ENCODE assay signal across 34 cellular contexts in the genomic region with DNA sequence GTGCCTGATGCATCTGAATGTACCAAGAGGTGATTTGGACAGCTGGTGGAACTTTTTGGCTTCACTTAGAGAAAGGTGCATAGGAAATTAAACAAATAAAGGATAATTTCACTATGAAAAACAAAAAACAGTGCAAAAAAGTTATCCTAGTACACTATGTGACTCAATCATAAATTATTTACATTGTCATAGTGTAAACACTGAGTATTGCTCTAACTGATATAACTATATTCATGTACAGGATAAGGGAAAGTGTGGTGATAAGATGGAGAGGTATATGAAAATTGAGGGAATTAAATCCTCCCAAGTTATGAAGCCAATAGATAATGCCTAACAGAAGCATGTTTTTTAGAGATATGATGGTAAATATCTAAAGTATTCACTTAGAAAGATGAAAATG. TPM values are rescaled to one million over a fixed set of nuclear protein-coding genes. Genes with fewer than 3 reads are reported as not detected.
"Had no signal": no experiment of that assay in that cellular context is flagged by ENCODE, and none has a peak within 500 bp of the region (broad histone marks: within the 10 kb centered on the region; RNA-seq: fewer than 3 reads in every experiment).

No MANE protein-coding gene starts in this region.

- H3K27me3 Mint-ChIP-seq: activated B cell treated with CpG ODN at 0.5 μM for 24 hours; activated CD4-positive, alpha-beta memory T cell treated with anti-CD3 and anti-CD28 coated beads for 36 hours; activated CD4-positive, alpha-beta T cell treated with anti-CD3 and anti-CD28 coated beads, Interleukin-2, amount 10 ng/mL, durations not matched to agents 24 days and 14 days; activated CD8-positive, alpha-beta memory T cell treated with anti-CD3 and anti-CD28 coated beads, Interleukin-2, amount 10 ng/mL, durations not matched to agents 7 days and 5 days; activated naive CD4-positive, alpha-beta T cell treated with anti-CD3 and anti-CD28 coated beads, Interleukin-2, amount 10 ng/mL, durations not matched to agents 7 days and 5 days; activated naive CD8-positive, alpha-beta T cell; activated naive CD8-positive, alpha-beta T cell treated with anti-CD3 and anti-CD28 coated beads, Interleukin-2, amount 10 ng/mL, durations not matched to agents 7 days and 5 days; activated naive CD8-positive, alpha-beta T cell treated with anti-CD3 and anti-CD28 coated beads, Interleukin-2, amount 50 U/mL, for 24 hours; activated T-cell treated with anti-CD3 and anti-CD28 coated beads, Interleukin-2, amount 50 U/mL, for 24 hours; brain had no signal

- H3K4me3 ChIP-seq: ascending aorta had no signal

- FAIRE-seq: colon, TTC549 had no signal

- DNase-seq: activated B cell treated with CpG ODN at 0.5 μM for 24 hours; activated CD4-positive, alpha-beta memory T cell treated with anti-CD3 and anti-CD28 coated beads for 36 hours; activated CD4-positive, alpha-beta T cell treated with anti-CD3 and anti-CD28 coated beads for 4 hours; activated CD4-positive, alpha-beta T cell treated with anti-CD3 and anti-CD28 coated beads, Interleukin-2, amount 10 ng/mL, durations not matched to agents 24 days and 14 days; activated CD4-positive, alpha-beta T cell treated with anti-CD3 and anti-CD28 coated beads, Interleukin-2, amount 50 U/mL, for 1 hour; activated CD4-positive, alpha-beta T cell treated with anti-CD3 and anti-CD28 coated beads, Interleukin-2, amount 50 U/mL, for 4 hours; activated CD4-positive, CD25-positive, alpha-beta regulatory T cell treated with anti-CD3 and anti-CD28 coated beads, Interleukin-2, amount 50 U/mL, for 72 hours; activated CD8-positive, alpha-beta memory T cell treated with anti-CD3 and anti-CD28 coated beads for 24 hours; activated CD8-positive, alpha-beta memory T cell treated with anti-CD3 and anti-CD28 coated beads, Interleukin-2, amount 10 ng/mL, durations not matched to agents 7 days and 5 days; activated CD8-positive, alpha-beta memory T cell treated with anti-CD3 and anti-CD28 coated beads, Interleukin-2, amount 50 U/mL, for 48 hours; activated CD8-positive, alpha-beta T cell treated with anti-CD3 and anti-CD28 coated beads, Interleukin-2, amount 10 ng/mL, durations not matched to agents 7 days and 5 days; activated effector memory CD4-positive, alpha-beta T cell treated with Interleukin-2 at 50 U/mL for 16 hours; activated gamma-delta T cell; activated naive CD4-positive, alpha-beta T cell treated with anti-CD3 and anti-CD28 coated beads, Interleukin-2, amount 10 ng/mL, durations not matched to agents 7 days and 5 days; activated naive CD4-positive, alpha-beta T cell treated with Interleukin-2 at 50 U/mL for 16 hours; activated naive CD8-positive, alpha-beta T cell treated with anti-CD3 and anti-CD28 coated beads, Interleukin-2, amount 10 ng/mL, durations not matched to agents 7 days and 5 days; activated naive CD8-positive, alpha-beta T cell treated with anti-CD3 and anti-CD28 coated beads, Interleukin-2, amount 50 U/mL, for 24 hours; activated T-cell treated with anti-CD3 and anti-CD28 coated beads, Interleukin-2, amount 50 U/mL, for 24 hours; activated T-cell treated with anti-CD3 and anti-CD28 coated beads, Interleukin-2, amount 50 U/mL, for 48 hours; amygdala; anterior cingulate cortex; central memory CD4-positive, alpha-beta T cell; T-helper 2 cell; T-helper 9 cell had no signal

- H3K27ac ChIP-seq: ascending aorta, VCaP had no signal

- H3K36me3 ChIP-seq: ascending aorta had no signal

- H3K9me3 ChIP-seq: ascending aorta had no signal

- H3K4me1 ChIP-seq: ascending aorta had no signal

- H3K27me3 ChIP-seq: ascending aorta had no signal

- H3K9me3 Mint-ChIP-seq: activated B cell treated with CpG ODN at 0.5 μM for 24 hours; activated CD4-positive, alpha-beta memory T cell treated with anti-CD3 and anti-CD28 coated beads for 36 hours; activated CD4-positive, alpha-beta T cell treated with anti-CD3 and anti-CD28 coated beads, Interleukin-2, amount 10 ng/mL, durations not matched to agents 24 days and 14 days; activated naive CD4-positive, alpha-beta T cell treated with anti-CD3 and anti-CD28 coated beads, Interleukin-2, amount 50 U/mL, for 24 hours; activated naive CD8-positive, alpha-beta T cell treated with anti-CD3 and anti-CD28 coated beads, Interleukin-2, amount 10 ng/mL, durations not matched to agents 7 days and 5 days; activated naive CD8-positive, alpha-beta T cell treated with anti-CD3 and anti-CD28 coated beads, Interleukin-2, amount 50 U/mL, for 24 hours; activated T-cell treated with anti-CD3 and anti-CD28 coated beads, Interleukin-2, amount 50 U/mL, for 24 hours; activated T-helper 2 cell treated with anti-CD3 and anti-CD28 coated beads, Interferon-gamma antibody, Interleukin-2, Interleukin-4, amounts not matched to agents 10 μg/mL and 5 μg/mL and 100 μg/mL, durations not matched to agents 14 hours and 24 hours and 36 hours; brain; T-helper 1 cell treated with Interleukin-12 subunit alpha and Interleukin-12 subunit beta and Interleukin-4 antibody, amounts not matched to agents 30 μg/mL and 1 μg/mL, for 36 hours; T-helper 2 cell treated with Interferon-gamma antibody and Interleukin-4, amounts not matched to agents 5 μg/mL and 100 μg/mL, for 36 hours had no signal

- H3K27ac Mint-ChIP-seq: activated B cell treated with CpG ODN at 0.5 μM for 24 hours; activated CD4-positive, alpha-beta memory T cell treated with anti-CD3 and anti-CD28 coated beads for 36 hours; activated CD4-positive, alpha-beta T cell treated with anti-CD3 and anti-CD28 coated beads, Interleukin-2, amount 10 ng/mL, durations not matched to agents 24 days and 14 days; activated CD8-positive, alpha-beta memory T cell treated with anti-CD3 and anti-CD28 coated beads, Interleukin-2, amount 10 ng/mL, durations not matched to agents 7 days and 5 days; activated CD8-positive, alpha-beta T cell treated with anti-CD3 and anti-CD28 coated beads, Interleukin-2, amount 10 ng/mL, durations not matched to agents 7 days and 5 days; activated naive CD4-positive, alpha-beta T cell treated with anti-CD3 and anti-CD28 coated beads, Interleukin-2, amount 10 ng/mL, durations not matched to agents 7 days and 5 days; activated naive CD4-positive, alpha-beta T cell treated with anti-CD3 and anti-CD28 coated beads, Interleukin-2, amount 50 U/mL, for 24 hours; activated naive CD8-positive, alpha-beta T cell; activated naive CD8-positive, alpha-beta T cell treated with anti-CD3 and anti-CD28 coated beads, Interleukin-2, amount 10 ng/mL, durations not matched to agents 7 days and 5 days; activated naive CD8-positive, alpha-beta T cell treated with anti-CD3 and anti-CD28 coated beads, Interleukin-2, amount 50 U/mL, for 24 hours; activated T-cell treated with anti-CD3 and anti-CD28 coated beads, Interleukin-2, amount 50 U/mL, for 24 hours; activated T-helper 2 cell treated with anti-CD3 and anti-CD28 coated beads, Interferon-gamma antibody, Interleukin-2, Interleukin-4, amounts not matched to agents 10 μg/mL and 5 μg/mL and 100 μg/mL, durations not matched to agents 14 hours and 24 hours and 36 hours; brain; T-helper 1 cell treated with Interleukin-12 subunit alpha and Interleukin-12 subunit beta and Interleukin-4 antibody, amounts not matched to agents 30 μg/mL and 1 μg/mL, for 36 hours; T-helper 2 cell treated with Interferon-gamma antibody and Interleukin-4, amounts not matched to agents 5 μg/mL and 100 μg/mL, for 36 hours had no signal

- H3K36me3 Mint-ChIP-seq: activated CD4-positive, alpha-beta memory T cell treated with anti-CD3 and anti-CD28 coated beads for 36 hours; activated CD8-positive, alpha-beta memory T cell treated with anti-CD3 and anti-CD28 coated beads, Interleukin-2, amount 10 ng/mL, durations not matched to agents 7 days and 5 days; activated naive CD4-positive, alpha-beta T cell treated with anti-CD3 and anti-CD28 coated beads, Interleukin-2, amount 10 ng/mL, durations not matched to agents 7 days and 5 days; activated naive CD4-positive, alpha-beta T cell treated with anti-CD3 and anti-CD28 coated beads, Interleukin-2, amount 50 U/mL, for 24 hours; activated naive CD8-positive, alpha-beta T cell; activated naive CD8-positive, alpha-beta T cell treated with anti-CD3 and anti-CD28 coated beads, Interleukin-2, amount 10 ng/mL, durations not matched to agents 7 days and 5 days; brain had no signal

- H3K4me3 Mint-ChIP-seq: activated B cell treated with CpG ODN at 0.5 μM for 24 hours; activated CD4-positive, alpha-beta memory T cell treated with anti-CD3 and anti-CD28 coated beads for 36 hours; activated CD4-positive, alpha-beta T cell treated with anti-CD3 and anti-CD28 coated beads, Interleukin-2, amount 10 ng/mL, durations not matched to agents 24 days and 14 days; activated CD8-positive, alpha-beta memory T cell treated with anti-CD3 and anti-CD28 coated beads, Interleukin-2, amount 10 ng/mL, durations not matched to agents 7 days and 5 days; activated CD8-positive, alpha-beta T cell treated with anti-CD3 and anti-CD28 coated beads, Interleukin-2, amount 10 ng/mL, durations not matched to agents 7 days and 5 days; activated naive CD4-positive, alpha-beta T cell treated with anti-CD3 and anti-CD28 coated beads, Interleukin-2, amount 10 ng/mL, durations not matched to agents 7 days and 5 days; activated naive CD4-positive, alpha-beta T cell treated with anti-CD3 and anti-CD28 coated beads, Interleukin-2, amount 50 U/mL, for 24 hours; activated naive CD8-positive, alpha-beta T cell; activated naive CD8-positive, alpha-beta T cell treated with anti-CD3 and anti-CD28 coated beads, Interleukin-2, amount 10 ng/mL, durations not matched to agents 7 days and 5 days; activated naive CD8-positive, alpha-beta T cell treated with anti-CD3 and anti-CD28 coated beads, Interleukin-2, amount 50 U/mL, for 24 hours; activated T-cell treated with anti-CD3 and anti-CD28 coated beads, Interleukin-2, amount 50 U/mL, for 24 hours; brain; T-helper 1 cell treated with Interleukin-12 subunit alpha and Interleukin-12 subunit beta and Interleukin-4 antibody, amounts not matched to agents 30 μg/mL and 1 μg/mL, for 36 hours; T-helper 2 cell treated with Interferon-gamma antibody and Interleukin-4, amounts not matched to agents 5 μg/mL and 100 μg/mL, for 36 hours had no signal

- ATAC-seq: activated CD8-positive, alpha-beta memory T cell treated with anti-CD3 and anti-CD28 coated beads, Interleukin-2, amount 10 ng/mL, durations not matched to agents 7 days and 5 days; activated CD8-positive, alpha-beta T cell treated with anti-CD3 and anti-CD28 coated beads, Interleukin-2, amount 10 ng/mL, durations not matched to agents 7 days and 5 days; activated naive CD8-positive, alpha-beta T cell treated with anti-CD3 and anti-CD28 coated beads, Interleukin-2, amount 50 U/mL, for 24 hours had no signal

- H3K4me1 Mint-ChIP-seq: activated B cell treated with CpG ODN at 0.5 μM for 24 hours; activated CD4-positive, alpha-beta T cell treated with anti-CD3 and anti-CD28 coated beads, Interleukin-2, amount 10 ng/mL, durations not matched to agents 24 days and 14 days; activated CD8-positive, alpha-beta memory T cell treated with anti-CD3 and anti-CD28 coated beads, Interleukin-2, amount 10 ng/mL, durations not matched to agents 7 days and 5 days; activated naive CD4-positive, alpha-beta T cell treated with anti-CD3 and anti-CD28 coated beads, Interleukin-2, amount 10 ng/mL, durations not matched to agents 7 days and 5 days; activated naive CD4-positive, alpha-beta T cell treated with anti-CD3 and anti-CD28 coated beads, Interleukin-2, amount 50 U/mL, for 24 hours; activated naive CD8-positive, alpha-beta T cell treated with anti-CD3 and anti-CD28 coated beads, Interleukin-2, amount 10 ng/mL, durations not matched to agents 7 days and 5 days; activated naive CD8-positive, alpha-beta T cell treated with anti-CD3 and anti-CD28 coated beads, Interleukin-2, amount 50 U/mL, for 24 hours; brain had no signal

RNA-seq across cellular contexts. Expression of a gene that starts 50.2 kb away (rescaled TPM):
- total RNA-seq: activated B cell treated with CpG ODN at 0.5 μM for 24 hours; activated CD4-positive, alpha-beta memory T cell treated with anti-CD3 and anti-CD28 coated beads for 36 hours; activated CD4-positive, alpha-beta T cell treated with anti-CD3 and anti-CD28 coated beads, Interleukin-2, amount 10 ng/mL, durations not matched to agents 24 days and 14 days; activated CD8-positive, alpha-beta memory T cell treated with anti-CD3 and anti-CD28 coated beads, Interleukin-2, amount 10 ng/mL, durations not matched to agents 7 days and 5 days; activated CD8-positive, alpha-beta T cell treated with anti-CD3 and anti-CD28 coated beads, Interleukin-2, amount 10 ng/mL, durations not matched to agents 7 days and 5 days; activated naive CD8-positive, alpha-beta T cell treated with anti-CD3 and anti-CD28 coated beads, Interleukin-2, amount 10 ng/mL, durations not matched to agents 7 days and 5 days; activated T-helper 2 cell treated with anti-CD3 and anti-CD28 coated beads, Interferon-gamma antibody, Interleukin-2, Interleukin-4, amounts not matched to agents 10 μg/mL and 5 μg/mL and 100 μg/mL, durations not matched to agents 14 hours and 24 hours and 36 hours; ascending aorta had no signal
